ENCODE assay signal across 8 cellular contexts in genomic region chr16:30609928-30610839, GRCh38. TPM values are rescaled to one million over a fixed set of nuclear protein-coding genes. Genes with fewer than 3 reads are reported as not detected.
A peak's percentile ranks its signal among the peaks of the same experiment; 100 is the strongest.
DNase-seq lines count a peak whose midpoint lies in the region; ATAC-seq and TF ChIP-seq lines count a peak whose summit lies in the region.

ZNF689 (minus strand) TSS chr16:30610389; CDS start chr16:30610041, 348 bp downstream.

- H3K4me1 ChIP-seq in right cardiac atrium (ENCODE audit: control insufficient read depth, insufficient read depth, low read length) (no peaks in the 10 kb centered on the region), vagina (peaks cover 24% of the 10 kb centered on the region)

- TF ChIP-seq CTCF in vagina (IDR thresholded peaks at IDR 0.05) = no peak

- peak in 1 of 2 donors; percentile 39 for TF ChIP-seq POLR2A in vagina (IDR thresholded peaks at IDR 0.05)

- H3K27me3 ChIP-seq in right cardiac atrium (ENCODE audit: control insufficient read depth, insufficient read depth) (no peaks in the 10 kb centered on the region), vagina (no peaks in the 10 kb centered on the region)

- H3K9me3 ChIP-seq in right cardiac atrium (ENCODE audit: control insufficient read depth, low read length) = no peaks in the 10 kb centered on the region
- H3K9me3 ChIP-seq in vagina = no peaks in the 10 kb centered on the region

- H3K4me3 ChIP-seq in right cardiac atrium (ENCODE audit: low read length) (peak within 1 kb of the TSS; percentile 88), vagina (peak within 1 kb of the TSS; percentile 83 to 87)

- H3K36me3 ChIP-seq in vagina = peaks cover 0 to 26% of the 10 kb centered on the region in 2 donors

- H3K27ac ChIP-seq in right cardiac atrium (ENCODE audit: low read length) = peak within 1 kb of the TSS; percentile 94
- H3K27ac ChIP-seq in vagina = peak within 1 kb of the TSS; percentile 83

- DNase-seq in NCI-H187 treated with DMSO at 0.1 percent for 48 hours (lab: John Stamatoyannopoulos, UW) = peak; percentile 54
- peak; percentile 73 to 98 (median 93) for DNase-seq in anterior cingulate cortex (lab: John Stamatoyannopoulos, UW)
- DNase-seq in right cardiac atrium = peak; percentile 93 to 96 (median 96)
- DNase-seq in pulmonary artery endothelial cell (ENCODE audit: low read depth, low spot score) = peak; percentile 90
- peak; percentile 97 to 98 for DNase-seq in vagina (ENCODE audit: extremely low spot score in 2 of 2)

- ATAC-seq in GM18498 (IDR thresholded peaks at IDR 0.05; ENCODE audit: unreplicated experiment) (peak; percentile 88), HG02938 (IDR thresholded peaks at IDR 0.05; ENCODE audit: unreplicated experiment) (peak; percentile 87), right cardiac atrium (peak; percentile 97 to 99)

- intact Hi-C loops in T-helper 2 cell treated with Interferon-gamma antibody and Interleukin-4, amounts not matched to agents 100 ng/mL and 5 ng/mL, for 36 hours (cut with micrococcal nuclease) = no loop called here
- intact Hi-C loops in right cardiac atrium (cut with DNase I) (loop anchor here in 3 of 4 donors (10.0 kb wide), 2 partner anchors 165 to 175 kb away; partner anchors contain the start of genes SEPHS2 (in 2 of the 3) and DCTPP1 (in 1 of the 3)), vagina (cut with DNase I) (no loop called here)

- WGBS in right cardiac atrium = under 1% methylated on average over 63 of the region's 63 CpGs

RNA-seq across cellular contexts. Expression of gene ZNF689, which starts in this region (rescaled TPM):
- total RNA-seq in T-helper 2 cell treated with Interferon-gamma antibody and Interleukin-4, amounts not matched to agents 100 ng/mL and 5 ng/mL, for 36 hours = 11.6 and 13.5 TPM in 2 replicates
- total RNA-seq in right cardiac atrium = 1 to 10 TPM; 5.6 to 7.1 (median 6.3) TPM
- polyA plus RNA-seq in right cardiac atrium = 3.3 TPM
- 4.3 and 5.0 TPM in 2 replicates for total RNA-seq in pulmonary artery endothelial cell
- total RNA-seq in vagina = 7.6 TPM

Comparison
In these comparisons a context has a peak if more than half of its experiments do, and no peak if none do; other contexts are left out.
1. Peak in every context shown above with its lines: DNase-seq, ATAC-seq, H3K4me3 ChIP-seq and H3K27ac ChIP-seq.
2. intact Hi-C loops: an anchor here in right cardiac atrium (10.0 kb wide); none called in T-helper 2 cell treated with Interferon-gamma antibody and Interleukin-4, amounts not matched to agents 100 ng/mL and 5 ng/mL, for 36 hours and vagina.